Comparison of ENCODE assay signal across 1 cellular context in genomic region chr1:219659682-219660081, GRCh38.
TF ChIP-seq lines count a peak whose summit lies in the region.

No MANE protein-coding gene starts in this region.

TF ChIP-seq in HEK293, 187 proteins besides CTCF, POLR2A, EP300 and RAD21 (continued from another document and continues in another):
- TF ChIP-seq, protein P1, sequence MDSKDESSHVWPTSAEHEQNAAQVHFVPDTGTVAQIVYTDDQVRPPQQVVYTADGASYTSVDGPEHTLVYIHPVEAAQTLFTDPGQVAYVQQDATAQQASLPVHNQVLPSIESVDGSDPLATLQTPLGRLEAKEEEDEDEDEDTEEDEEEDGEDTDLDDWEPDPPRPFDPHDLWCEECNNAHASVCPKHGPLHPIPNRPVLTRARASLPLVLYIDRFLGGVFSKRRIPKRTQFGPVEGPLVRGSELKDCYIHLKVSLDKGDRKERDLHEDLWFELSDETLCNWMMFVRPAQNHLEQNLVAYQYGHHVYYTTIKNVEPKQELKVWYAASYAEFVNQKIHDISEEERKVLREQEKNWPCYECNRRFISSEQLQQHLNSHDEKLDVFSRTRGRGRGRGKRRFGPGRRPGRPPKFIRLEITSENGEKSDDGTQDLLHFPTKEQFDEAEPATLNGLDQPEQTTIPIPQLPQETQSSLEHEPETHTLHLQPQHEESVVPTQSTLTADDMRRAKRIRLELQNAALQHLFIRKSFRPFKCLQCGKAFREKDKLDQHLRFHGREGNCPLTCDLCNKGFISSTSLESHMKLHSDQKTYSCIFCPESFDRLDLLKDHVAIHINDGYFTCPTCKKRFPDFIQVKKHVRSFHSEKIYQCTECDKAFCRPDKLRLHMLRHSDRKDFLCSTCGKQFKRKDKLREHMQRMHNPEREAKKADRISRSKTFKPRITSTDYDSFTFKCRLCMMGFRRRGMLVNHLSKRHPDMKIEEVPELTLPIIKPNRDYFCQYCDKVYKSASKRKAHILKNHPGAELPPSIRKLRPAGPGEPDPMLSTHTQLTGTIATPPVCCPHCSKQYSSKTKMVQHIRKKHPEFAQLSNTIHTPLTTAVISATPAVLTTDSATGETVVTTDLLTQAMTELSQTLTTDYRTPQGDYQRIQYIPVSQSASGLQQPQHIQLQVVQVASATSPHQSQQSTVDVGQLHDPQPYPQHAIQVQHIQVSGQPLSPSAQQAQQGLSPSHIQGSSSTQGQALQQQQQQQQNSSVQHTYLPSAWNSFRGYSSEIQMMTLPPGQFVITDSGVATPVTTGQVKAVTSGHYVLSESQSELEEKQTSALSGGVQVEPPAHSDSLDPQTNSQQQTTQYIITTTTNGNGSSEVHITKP (tag by site-specific recombination; IDR thresholded peaks at IDR 0.05): peak; percentile 68
- TF ChIP-seq ZNF335 (tag by site-specific recombination; conservative IDR thresholded peaks at IDR 0.05) (no peak), ZNF341 (tag by site-specific recombination; IDR thresholded peaks at IDR 0.05; ENCODE audit: low read depth) (peak; percentile 74), ZNF148 (tag by site-specific recombination; IDR thresholded peaks at IDR 0.05; ENCODE audit: borderline replicate concordance) (no peak), ZNF747 (tag by site-specific recombination; IDR thresholded peaks at IDR 0.05) (no peak), ZFP3 (tag by site-specific recombination; IDR thresholded peaks at IDR 0.05; ENCODE audit: low read depth) (no peak), IKZF3 (tag by site-specific recombination; IDR thresholded peaks at IDR 0.05) (peak; percentile 72), ZNF146 (tag by site-specific recombination; IDR thresholded peaks at IDR 0.05) (no peak; the same call in 1 of the 2 replicates), ZNF169 (tag by site-specific recombination; IDR thresholded peaks at IDR 0.05) (no peak), OVOL3 (tag by site-specific recombination; IDR thresholded peaks at IDR 0.05) (no peak), KLF8 (tag by site-specific recombination; IDR thresholded peaks at IDR 0.05) (peak; percentile 61), ZNF324 (tag by site-specific recombination; IDR thresholded peaks at IDR 0.05) (peak; percentile 65; the same call in 1 of the 2 replicates), TCF7L2 (IDR thresholded peaks at IDR 0.05; ENCODE audit: borderline replicate concordance, low read depth, low read length) (peak; percentile 71), ZNF24 (tag by site-specific recombination; IDR thresholded peaks at IDR 0.05) (peak; percentile 69), ZNF16 (tag by site-specific recombination; IDR thresholded peaks at IDR 0.05; ENCODE audit: low read depth) (no peak), ZNF701 (tag by site-specific recombination; IDR thresholded peaks at IDR 0.05) (no peak), HIC1 (tag by site-specific recombination; IDR thresholded peaks at IDR 0.05) (peak; percentile 92), BCL6B (tag by site-specific recombination; IDR thresholded peaks at IDR 0.05) (no peak), ZNF580 (tag by site-specific recombination; IDR thresholded peaks at IDR 0.05) (no peak), ZEB2 (tag by site-specific recombination; IDR thresholded peaks at IDR 0.05) (peak; percentile 93), ZBTB17 (tag by site-specific recombination; IDR thresholded peaks at IDR 0.05) (no peak), ZNF404 (tag by site-specific recombination; IDR thresholded peaks at IDR 0.05) (no peak), ZNF184 (tag by site-specific recombination; IDR thresholded peaks at IDR 0.05) (0 out of 2 replicates have a peak, but pooled peaks have one; percentile 58), ZNF555 (tag by site-specific recombination; conservative IDR thresholded peaks at IDR 0.05) (no peak), ZNF48 (tag by site-specific recombination; IDR thresholded peaks at IDR 0.05) (no peak), ZNF530 (tag by site-specific recombination; IDR thresholded peaks at IDR 0.05; ENCODE audit: low read depth) (no peak), FEZF1 (tag by site-specific recombination; IDR thresholded peaks at IDR 0.05) (peak; percentile 66), ZNF518A (tag by site-specific recombination; conservative IDR thresholded peaks at IDR 0.05; ENCODE audit: low read depth) (peak; percentile 45; the same call in 1 of the 2 replicates)
- TF ChIP-seq, protein P2, sequence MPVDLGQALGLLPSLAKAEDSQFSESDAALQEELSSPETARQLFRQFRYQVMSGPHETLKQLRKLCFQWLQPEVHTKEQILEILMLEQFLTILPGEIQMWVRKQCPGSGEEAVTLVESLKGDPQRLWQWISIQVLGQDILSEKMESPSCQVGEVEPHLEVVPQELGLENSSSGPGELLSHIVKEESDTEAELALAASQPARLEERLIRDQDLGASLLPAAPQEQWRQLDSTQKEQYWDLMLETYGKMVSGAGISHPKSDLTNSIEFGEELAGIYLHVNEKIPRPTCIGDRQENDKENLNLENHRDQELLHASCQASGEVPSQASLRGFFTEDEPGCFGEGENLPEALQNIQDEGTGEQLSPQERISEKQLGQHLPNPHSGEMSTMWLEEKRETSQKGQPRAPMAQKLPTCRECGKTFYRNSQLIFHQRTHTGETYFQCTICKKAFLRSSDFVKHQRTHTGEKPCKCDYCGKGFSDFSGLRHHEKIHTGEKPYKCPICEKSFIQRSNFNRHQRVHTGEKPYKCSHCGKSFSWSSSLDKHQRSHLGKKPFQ (tag by site-specific recombination; IDR thresholded peaks at IDR 0.05): no peak
- TF ChIP-seq, protein P3, sequence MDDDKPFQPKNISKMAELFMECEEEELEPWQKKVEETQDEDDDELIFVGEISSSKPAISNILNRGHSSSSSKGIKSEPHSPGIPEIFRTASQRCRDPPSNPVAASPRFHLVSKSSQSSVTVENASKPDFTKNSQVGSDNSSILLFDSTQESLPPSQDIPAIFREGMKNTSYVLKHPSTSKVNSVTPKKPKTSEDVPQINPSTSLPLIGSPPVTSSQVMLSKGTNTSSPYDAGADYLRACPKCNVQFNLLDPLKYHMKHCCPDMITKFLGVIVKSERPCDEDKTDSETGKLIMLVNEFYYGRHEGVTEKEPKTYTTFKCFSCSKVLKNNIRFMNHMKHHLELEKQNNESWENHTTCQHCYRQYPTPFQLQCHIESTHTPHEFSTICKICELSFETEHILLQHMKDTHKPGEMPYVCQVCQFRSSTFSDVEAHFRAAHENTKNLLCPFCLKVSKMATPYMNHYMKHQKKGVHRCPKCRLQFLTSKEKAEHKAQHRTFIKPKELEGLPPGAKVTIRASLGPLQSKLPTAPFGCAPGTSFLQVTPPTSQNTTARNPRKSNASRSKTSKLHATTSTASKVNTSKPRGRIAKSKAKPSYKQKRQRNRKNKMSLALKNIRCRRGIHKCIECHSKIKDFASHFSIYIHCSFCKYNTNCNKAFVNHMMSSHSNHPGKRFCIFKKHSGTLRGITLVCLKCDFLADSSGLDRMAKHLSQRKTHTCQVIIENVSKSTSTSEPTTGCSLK (tag by site-specific recombination; IDR thresholded peaks at IDR 0.05): no peak
- TF ChIP-seq, protein P4, sequence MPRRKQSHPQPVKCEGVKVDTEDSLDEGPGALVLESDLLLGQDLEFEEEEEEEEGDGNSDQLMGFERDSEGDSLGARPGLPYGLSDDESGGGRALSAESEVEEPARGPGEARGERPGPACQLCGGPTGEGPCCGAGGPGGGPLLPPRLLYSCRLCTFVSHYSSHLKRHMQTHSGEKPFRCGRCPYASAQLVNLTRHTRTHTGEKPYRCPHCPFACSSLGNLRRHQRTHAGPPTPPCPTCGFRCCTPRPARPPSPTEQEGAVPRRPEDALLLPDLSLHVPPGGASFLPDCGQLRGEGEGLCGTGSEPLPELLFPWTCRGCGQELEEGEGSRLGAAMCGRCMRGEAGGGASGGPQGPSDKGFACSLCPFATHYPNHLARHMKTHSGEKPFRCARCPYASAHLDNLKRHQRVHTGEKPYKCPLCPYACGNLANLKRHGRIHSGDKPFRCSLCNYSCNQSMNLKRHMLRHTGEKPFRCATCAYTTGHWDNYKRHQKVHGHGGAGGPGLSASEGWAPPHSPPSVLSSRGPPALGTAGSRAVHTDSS (tag by site-specific recombination; IDR thresholded peaks at IDR 0.05): 0 out of 2 replicates have a peak, but pooled peaks have one; percentile 12
- TF ChIP-seq, protein P5, sequence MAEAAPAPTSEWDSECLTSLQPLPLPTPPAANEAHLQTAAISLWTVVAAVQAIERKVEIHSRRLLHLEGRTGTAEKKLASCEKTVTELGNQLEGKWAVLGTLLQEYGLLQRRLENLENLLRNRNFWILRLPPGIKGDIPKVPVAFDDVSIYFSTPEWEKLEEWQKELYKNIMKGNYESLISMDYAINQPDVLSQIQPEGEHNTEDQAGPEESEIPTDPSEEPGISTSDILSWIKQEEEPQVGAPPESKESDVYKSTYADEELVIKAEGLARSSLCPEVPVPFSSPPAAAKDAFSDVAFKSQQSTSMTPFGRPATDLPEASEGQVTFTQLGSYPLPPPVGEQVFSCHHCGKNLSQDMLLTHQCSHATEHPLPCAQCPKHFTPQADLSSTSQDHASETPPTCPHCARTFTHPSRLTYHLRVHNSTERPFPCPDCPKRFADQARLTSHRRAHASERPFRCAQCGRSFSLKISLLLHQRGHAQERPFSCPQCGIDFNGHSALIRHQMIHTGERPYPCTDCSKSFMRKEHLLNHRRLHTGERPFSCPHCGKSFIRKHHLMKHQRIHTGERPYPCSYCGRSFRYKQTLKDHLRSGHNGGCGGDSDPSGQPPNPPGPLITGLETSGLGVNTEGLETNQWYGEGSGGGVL (tag by site-specific recombination; IDR thresholded peaks at IDR 0.05): no peak
